Comparison of ENCODE assay signal across 9 cellular contexts in genomic region chr22:38204784-38205183, GRCh38.
A peak's percentile ranks its signal among the peaks of the same experiment; 100 is the strongest.
DNase-seq lines count a peak whose midpoint lies in the region; ATAC-seq, FAIRE-seq and TF ChIP-seq lines count a peak whose summit lies in the region.
"Had no signal": no experiment of that assay in that cellular context is flagged by ENCODE, and none has a peak within 500 bp of the region (broad histone marks: within the 10 kb centered on the region; RNA-seq: fewer than 3 reads in every experiment).

No MANE protein-coding gene starts in this region.

- CTCF ChIA-PET in RWPE1 (lab: Yijun Ruan, JAX), result no interaction called here

- peak overlapping the region in 1 of 2 donors; percentile 2 for H3K4me3 Mint-ChIP-seq in stimulated activated naive B cell treated with anti-CD40 and anti-IgM and Interleukin-4, amounts not matched to agents 10 μg/mL and 1 μg/mL and 100 μg/mL, for 72 hours

- H3K36me3 Mint-ChIP-seq in stimulated activated naive B cell treated with anti-CD40 and anti-IgM and Interleukin-4, amounts not matched to agents 10 μg/mL and 1 μg/mL and 100 μg/mL, for 72 hours, result peaks cover 0 to 9% of the 10 kb centered on the region in 2 donors

- peak; percentile 18 for TF ChIP-seq POLR2A in erythroblast (IDR thresholded peaks at IDR 0.05; ENCODE audit: low read length)

- no peak for TF ChIP-seq CTCF in RWPE1 (conservative IDR thresholded peaks at IDR 0.05; ENCODE audit: low read depth)

- FAIRE-seq in GM18507 (lab: Jason Lieb, UNC), result peak; percentile 95

- POLR2A ChIA-PET in RWPE1 (lab: Yijun Ruan, JAX; ENCODE audit: low non-redundant PET), result no interaction called here

- H3K4me1 Mint-ChIP-seq in stimulated activated naive B cell treated with anti-CD40 and anti-IgM and Interleukin-4, amounts not matched to agents 10 μg/mL and 1 μg/mL and 100 μg/mL, for 72 hours, result peaks cover 44 to 50% of the 10 kb centered on the region in 2 donors

- H3K27ac Mint-ChIP-seq in stimulated activated naive B cell treated with anti-CD40 and anti-IgM and Interleukin-4, amounts not matched to agents 10 μg/mL and 1 μg/mL and 100 μg/mL, for 72 hours, result peak overlapping the region; percentile 33

- ATAC-seq in stimulated activated naive B cell treated with anti-CD40 and anti-IgM and Interleukin-4, amounts not matched to agents 10 μg/mL and 1 μg/mL and 100 μg/mL, for 72 hours (replicated peaks), result peak; percentile 60
- ATAC-seq in HG03097 (IDR thresholded peaks at IDR 0.05; ENCODE audit: low FRiP score, unreplicated experiment) (no peak), GM21619 (IDR thresholded peaks at IDR 0.05; ENCODE audit: unreplicated experiment) (no peak)

- no peaks in the 10 kb centered on the region for H3K27me3 Mint-ChIP-seq in stimulated activated naive B cell treated with anti-CD40 and anti-IgM and Interleukin-4, amounts not matched to agents 10 μg/mL and 1 μg/mL and 100 μg/mL, for 72 hours

- no peaks in the 10 kb centered on the region for H3K9me3 Mint-ChIP-seq in stimulated activated naive B cell treated with anti-CD40 and anti-IgM and Interleukin-4, amounts not matched to agents 10 μg/mL and 1 μg/mL and 100 μg/mL, for 72 hours

- H3K27ac ChIP-seq in RWPE1, result peak overlapping the region; percentile 95

- no peak for DNase-seq in GM18507 (ENCODE audit: extremely low spot score, insufficient read length, low read depth)
- no peak for DNase-seq in RWPE1 (ENCODE audit: low spot score)
- no peak for DNase-seq in erythroblast (lab: John Stamatoyannopoulos, UW)
- DNase-seq in stimulated activated naive B cell treated with anti-CD40 and anti-IgM and Interleukin-4, amounts not matched to agents 10 μg/mL and 1 μg/mL and 100 μg/mL, for 72 hours, result peak; percentile 47
- DNase-seq in NCI-H526 (lab: John Stamatoyannopoulos, UW), result no peak
- DNase-seq in OCI-M2 (lab: John Stamatoyannopoulos, UW; ENCODE audit: unreplicated experiment), result no peak
- DNase-seq: activated CD4-positive, alpha-beta T cell treated with anti-CD3 and anti-CD28 coated beads, Interleukin-2, amount 50 U/mL, for 48 hours had no signal

Comparison
In these comparisons a context has a peak if more than half of its experiments do, and no peak if none do; other contexts are left out.
1. ATAC-seq: peak in stimulated activated naive B cell treated with anti-CD40 and anti-IgM and Interleukin-4, amounts not matched to agents 10 μg/mL and 1 μg/mL and 100 μg/mL, for 72 hours (2 of 2); none in HG03097 (single experiment) and GM21619 (single experiment).